ENCODE assay signal across 20 cellular contexts in genomic region chr7:121139427-121139826, GRCh38.
"Had no signal": no experiment of that assay in that cellular context is flagged by ENCODE, and none has a peak within 500 bp of the region (broad histone marks: within the 10 kb centered on the region; RNA-seq: fewer than 3 reads in every experiment).

No MANE protein-coding gene starts in this region.

- H3K27me3 ChIP-seq: ascending aorta, foreskin keratinocyte, tibial nerve, vagina had no signal

- H3K27ac ChIP-seq: coronary artery, foreskin keratinocyte, tibial nerve, vagina had no signal

- ATAC-seq: activated CD8-positive, alpha-beta T cell treated with anti-CD3 and anti-CD28 coated beads for 36 hours; activated naive CD8-positive, alpha-beta T cell treated with anti-CD3 and anti-CD28 coated beads, Interleukin-2, amount 50 U/mL, for 24 hours; activated T-helper 17 cell treated with anti-CD3 and anti-CD28 coated beads, Interleukin-2, amount 50 U/mL, for 72 hours; foreskin keratinocyte had no signal

- H3K9me3 ChIP-seq: ascending aorta, tibial nerve, vagina had no signal

- FAIRE-seq: TTC549 had no signal

- H3K4me3 ChIP-seq: ascending aorta, coronary artery, tibial nerve, vagina had no signal

- H3K4me1 ChIP-seq: tibial nerve, vagina had no signal

- DNase-seq: activated B cell treated with CpG ODN at 0.5 μM for 24 hours; activated CD4-positive, alpha-beta T cell treated with anti-CD3 and anti-CD28 coated beads for 4 hours; activated CD8-positive, alpha-beta T cell treated with anti-CD3 and anti-CD28 coated beads for 36 hours; activated naive CD4-positive, alpha-beta T cell; activated naive CD8-positive, alpha-beta T cell treated with anti-CD3 and anti-CD28 coated beads, Interleukin-2, amount 50 U/mL, for 24 hours; activated T-cell treated with anti-CD3 and anti-CD28 coated beads, Interleukin-2, amount 50 U/mL, for 1 hour; foreskin keratinocyte; hippocampal formation; islet precursor cell; midbrain; nephron progenitor cell; nucleus accumbens; retina; stimulated activated CD4-positive, alpha-beta T cell treated with anti-CD3 and anti-CD28 coated beads, Interleukin-2, amount 100 ng/mL, for 24 hours had no signal

- H3K36me3 ChIP-seq: vagina had no signal
